9 cellular contexts compared by ENCODE assay signal in genomic region chr15:52378746-52379394, GRCh38.
DNase-seq lines count a peak whose midpoint lies in the region; ATAC-seq, FAIRE-seq and TF ChIP-seq lines count a peak whose summit lies in the region.
"Had no signal": no experiment of that assay in that cellular context is flagged by ENCODE, and none has a peak within 500 bp of the region (broad histone marks: within the 10 kb centered on the region; RNA-seq: fewer than 3 reads in every experiment).

No MANE protein-coding gene starts in this region.

- ATAC-seq in A549 (no peak), GM21723 (IDR thresholded peaks at IDR 0.05; ENCODE audit: unreplicated experiment) (peak; percentile 57), HG03432 (IDR thresholded peaks at IDR 0.05; ENCODE audit: unreplicated experiment) (peak; percentile 63)

- no peak overlapping the region for H3K27ac Mint-ChIP-seq in nephron progenitor cell

- CTCF ChIA-PET in A549 (lab: Yijun Ruan, JAX), result interaction anchor here (0.9 to 2.7 kb wide), 3 partner anchors 12 to 122 kb away, joined by 3 to 7 read pairs (median 3); no protein-coding TSS in a partner anchor

- no peaks in the 10 kb centered on the region for H3K9me3 Mint-ChIP-seq in nephron progenitor cell

- no peak for TF ChIP-seq EP300 in A549 (IDR thresholded peaks at IDR 0.05)

- FAIRE-seq in A549 (lab: Jason Lieb, UNC), result peak; percentile 74

- TF ChIP-seq CTCF in A549 (IDR thresholded peaks at IDR 0.05) (no peak), nephron progenitor cell (IDR thresholded peaks at IDR 0.05) (no peak)

- no peak overlapping the region for H3K27ac ChIP-seq in A549
- H3K27ac ChIP-seq: SJSA1 had no signal

- H3K27me3 Mint-ChIP-seq in nephron progenitor cell (ENCODE audit: low read depth, poor library complexity), result peaks cover 6% of the 10 kb centered on the region

- H3K36me3 Mint-ChIP-seq in nephron progenitor cell (ENCODE audit: low read depth), result peaks cover 51% of the 10 kb centered on the region

- no peak overlapping the region for H3K4me3 ChIP-seq in A549
- H3K4me3 ChIP-seq: SJSA1 had no signal

- DNase-seq in A549 (ENCODE audit: low read depth in 1 of 2, low spot score in 1 of 2) (no peak), NCI-H2107 (lab: John Stamatoyannopoulos, UW) (no peak), NCI-H82 treated with DMSO at 0.1 percent for 48 hours (lab: John Stamatoyannopoulos, UW; ENCODE audit: unreplicated experiment) (no peak), nephron progenitor cell (no peak), NCI-H2081 treated with DMSO at 0.1 percent for 48 hours (lab: John Stamatoyannopoulos, UW) (no peak)

- no peak overlapping the region for H3K4me2 ChIP-seq in A549

- no peaks in the 10 kb centered on the region for H3K4me1 Mint-ChIP-seq in nephron progenitor cell

- no peak overlapping the region for H3K4me3 Mint-ChIP-seq in nephron progenitor cell

- H3K9me3 ChIP-seq in A549, result no peaks in the 10 kb centered on the region
- H3K9me3 ChIP-seq: SJSA1 had no signal

- POLR2A ChIA-PET in A549 (lab: Yijun Ruan, JAX), result no interaction called here

- TF ChIP-seq RAD21 in A549 (conservative IDR thresholded peaks at IDR 0.05 in 1 of 2, IDR thresholded peaks at IDR 0.05 in 1 of 2), result no peak

- WGBS in A549 (ENCODE audit: missing lambda C conversion rate), result 90% methylated on average over 6 of the region's 6 CpGs

- no peaks in the 10 kb centered on the region for H3K4me1 ChIP-seq in A549

- no peak for TF ChIP-seq POLR2A in A549 (IDR thresholded peaks at IDR 0.05; ENCODE audit: low read length)
- peak; percentile 3 for TF ChIP-seq POLR2A in GM18526 (IDR thresholded peaks at IDR 0.05; ENCODE audit: extremely low read depth, insufficient read length)

TF ChIP-seq in A549, 52 proteins besides CTCF, POLR2A, EP300 and RAD21:
- TF ChIP-seq ESRRA (IDR thresholded peaks at IDR 0.05; ENCODE audit: borderline replicate concordance, low read length) (no peak), MAX (IDR thresholded peaks at IDR 0.05) (no peak), JUNB (IDR thresholded peaks at IDR 0.05) (no peak), PBX3 (IDR thresholded peaks at IDR 0.05) (no peak), REST (IDR thresholded peaks at IDR 0.05) (no peak), KDM5A (IDR thresholded peaks at IDR 0.05) (no peak), RCOR1 (IDR thresholded peaks at IDR 0.05; ENCODE audit: low read depth, low read length) (no peak), MYC (IDR thresholded peaks at IDR 0.05; ENCODE audit: borderline replicate concordance, low read length) (no peak)

Comparison
In these comparisons a context has a peak if more than half of its experiments do, and no peak if none do; other contexts are left out.
1. ATAC-seq: peak in GM21723 (single experiment) and HG03432 (single experiment); none in A549 (0 of 2).